2 cellular contexts compared by ENCODE assay signal in the genomic region with DNA sequence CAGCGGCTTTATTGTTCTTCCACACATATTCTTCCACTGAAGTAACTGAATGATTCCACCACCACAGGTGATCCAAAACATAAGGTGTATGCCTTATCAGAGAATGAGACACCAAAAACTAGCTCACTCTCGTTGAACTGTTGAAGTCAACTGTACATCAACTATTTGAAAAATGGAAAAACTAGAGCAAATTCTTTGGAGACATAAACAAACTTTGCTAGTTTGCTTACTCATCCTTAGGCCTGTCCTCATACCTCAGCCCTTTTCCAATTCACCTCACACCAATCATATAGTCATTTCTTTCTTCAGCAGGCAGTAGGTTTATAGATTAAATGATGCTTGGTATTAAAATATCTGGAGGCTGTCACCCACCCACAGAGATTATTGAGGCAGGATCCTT.
TF ChIP-seq lines count a peak whose summit lies in the region.

No MANE protein-coding gene starts in this region.

TF ChIP-seq in IMR-90, 13 proteins besides CTCF, POLR2A, EP300 and RAD21:
- TF ChIP-seq FOS (IDR thresholded peaks at IDR 0.05; ENCODE audit: low read depth, low read length) (no peak), NFE2L2 (IDR thresholded peaks at IDR 0.05; ENCODE audit: low read depth, low read length) (peak; percentile 35; the same call in 1 of the 2 replicates)

TF ChIP-seq in K562, 482 proteins besides CTCF, POLR2A, EP300 and RAD21:
- TF ChIP-seq, protein P1, sequence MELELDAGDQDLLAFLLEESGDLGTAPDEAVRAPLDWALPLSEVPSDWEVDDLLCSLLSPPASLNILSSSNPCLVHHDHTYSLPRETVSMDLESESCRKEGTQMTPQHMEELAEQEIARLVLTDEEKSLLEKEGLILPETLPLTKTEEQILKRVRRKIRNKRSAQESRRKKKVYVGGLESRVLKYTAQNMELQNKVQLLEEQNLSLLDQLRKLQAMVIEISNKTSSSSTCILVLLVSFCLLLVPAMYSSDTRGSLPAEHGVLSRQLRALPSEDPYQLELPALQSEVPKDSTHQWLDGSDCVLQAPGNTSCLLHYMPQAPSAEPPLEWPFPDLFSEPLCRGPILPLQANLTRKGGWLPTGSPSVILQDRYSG (tag; conservative IDR thresholded peaks at IDR 0.05; ENCODE audit: low read depth), result no peak
- TF ChIP-seq ZNF239 (CRISPR knock-in tag; IDR thresholded peaks at IDR 0.05), result no peak
- TF ChIP-seq, protein P2, sequence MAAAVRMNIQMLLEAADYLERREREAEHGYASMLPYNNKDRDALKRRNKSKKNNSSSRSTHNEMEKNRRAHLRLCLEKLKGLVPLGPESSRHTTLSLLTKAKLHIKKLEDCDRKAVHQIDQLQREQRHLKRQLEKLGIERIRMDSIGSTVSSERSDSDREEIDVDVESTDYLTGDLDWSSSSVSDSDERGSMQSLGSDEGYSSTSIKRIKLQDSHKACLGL (CRISPR knock-in tag; IDR thresholded peaks at IDR 0.05; ENCODE audit: borderline replicate concordance, poor library complexity, severe bottlenecking), result no peak
- TF ChIP-seq ZNF174 (CRISPR knock-in tag; IDR thresholded peaks at IDR 0.05), result no peak
- TF ChIP-seq MAFG (tag; conservative IDR thresholded peaks at IDR 0.05), result peak; percentile 22; the same call in 1 of the 2 replicates
- TF ChIP-seq, protein P3, sequence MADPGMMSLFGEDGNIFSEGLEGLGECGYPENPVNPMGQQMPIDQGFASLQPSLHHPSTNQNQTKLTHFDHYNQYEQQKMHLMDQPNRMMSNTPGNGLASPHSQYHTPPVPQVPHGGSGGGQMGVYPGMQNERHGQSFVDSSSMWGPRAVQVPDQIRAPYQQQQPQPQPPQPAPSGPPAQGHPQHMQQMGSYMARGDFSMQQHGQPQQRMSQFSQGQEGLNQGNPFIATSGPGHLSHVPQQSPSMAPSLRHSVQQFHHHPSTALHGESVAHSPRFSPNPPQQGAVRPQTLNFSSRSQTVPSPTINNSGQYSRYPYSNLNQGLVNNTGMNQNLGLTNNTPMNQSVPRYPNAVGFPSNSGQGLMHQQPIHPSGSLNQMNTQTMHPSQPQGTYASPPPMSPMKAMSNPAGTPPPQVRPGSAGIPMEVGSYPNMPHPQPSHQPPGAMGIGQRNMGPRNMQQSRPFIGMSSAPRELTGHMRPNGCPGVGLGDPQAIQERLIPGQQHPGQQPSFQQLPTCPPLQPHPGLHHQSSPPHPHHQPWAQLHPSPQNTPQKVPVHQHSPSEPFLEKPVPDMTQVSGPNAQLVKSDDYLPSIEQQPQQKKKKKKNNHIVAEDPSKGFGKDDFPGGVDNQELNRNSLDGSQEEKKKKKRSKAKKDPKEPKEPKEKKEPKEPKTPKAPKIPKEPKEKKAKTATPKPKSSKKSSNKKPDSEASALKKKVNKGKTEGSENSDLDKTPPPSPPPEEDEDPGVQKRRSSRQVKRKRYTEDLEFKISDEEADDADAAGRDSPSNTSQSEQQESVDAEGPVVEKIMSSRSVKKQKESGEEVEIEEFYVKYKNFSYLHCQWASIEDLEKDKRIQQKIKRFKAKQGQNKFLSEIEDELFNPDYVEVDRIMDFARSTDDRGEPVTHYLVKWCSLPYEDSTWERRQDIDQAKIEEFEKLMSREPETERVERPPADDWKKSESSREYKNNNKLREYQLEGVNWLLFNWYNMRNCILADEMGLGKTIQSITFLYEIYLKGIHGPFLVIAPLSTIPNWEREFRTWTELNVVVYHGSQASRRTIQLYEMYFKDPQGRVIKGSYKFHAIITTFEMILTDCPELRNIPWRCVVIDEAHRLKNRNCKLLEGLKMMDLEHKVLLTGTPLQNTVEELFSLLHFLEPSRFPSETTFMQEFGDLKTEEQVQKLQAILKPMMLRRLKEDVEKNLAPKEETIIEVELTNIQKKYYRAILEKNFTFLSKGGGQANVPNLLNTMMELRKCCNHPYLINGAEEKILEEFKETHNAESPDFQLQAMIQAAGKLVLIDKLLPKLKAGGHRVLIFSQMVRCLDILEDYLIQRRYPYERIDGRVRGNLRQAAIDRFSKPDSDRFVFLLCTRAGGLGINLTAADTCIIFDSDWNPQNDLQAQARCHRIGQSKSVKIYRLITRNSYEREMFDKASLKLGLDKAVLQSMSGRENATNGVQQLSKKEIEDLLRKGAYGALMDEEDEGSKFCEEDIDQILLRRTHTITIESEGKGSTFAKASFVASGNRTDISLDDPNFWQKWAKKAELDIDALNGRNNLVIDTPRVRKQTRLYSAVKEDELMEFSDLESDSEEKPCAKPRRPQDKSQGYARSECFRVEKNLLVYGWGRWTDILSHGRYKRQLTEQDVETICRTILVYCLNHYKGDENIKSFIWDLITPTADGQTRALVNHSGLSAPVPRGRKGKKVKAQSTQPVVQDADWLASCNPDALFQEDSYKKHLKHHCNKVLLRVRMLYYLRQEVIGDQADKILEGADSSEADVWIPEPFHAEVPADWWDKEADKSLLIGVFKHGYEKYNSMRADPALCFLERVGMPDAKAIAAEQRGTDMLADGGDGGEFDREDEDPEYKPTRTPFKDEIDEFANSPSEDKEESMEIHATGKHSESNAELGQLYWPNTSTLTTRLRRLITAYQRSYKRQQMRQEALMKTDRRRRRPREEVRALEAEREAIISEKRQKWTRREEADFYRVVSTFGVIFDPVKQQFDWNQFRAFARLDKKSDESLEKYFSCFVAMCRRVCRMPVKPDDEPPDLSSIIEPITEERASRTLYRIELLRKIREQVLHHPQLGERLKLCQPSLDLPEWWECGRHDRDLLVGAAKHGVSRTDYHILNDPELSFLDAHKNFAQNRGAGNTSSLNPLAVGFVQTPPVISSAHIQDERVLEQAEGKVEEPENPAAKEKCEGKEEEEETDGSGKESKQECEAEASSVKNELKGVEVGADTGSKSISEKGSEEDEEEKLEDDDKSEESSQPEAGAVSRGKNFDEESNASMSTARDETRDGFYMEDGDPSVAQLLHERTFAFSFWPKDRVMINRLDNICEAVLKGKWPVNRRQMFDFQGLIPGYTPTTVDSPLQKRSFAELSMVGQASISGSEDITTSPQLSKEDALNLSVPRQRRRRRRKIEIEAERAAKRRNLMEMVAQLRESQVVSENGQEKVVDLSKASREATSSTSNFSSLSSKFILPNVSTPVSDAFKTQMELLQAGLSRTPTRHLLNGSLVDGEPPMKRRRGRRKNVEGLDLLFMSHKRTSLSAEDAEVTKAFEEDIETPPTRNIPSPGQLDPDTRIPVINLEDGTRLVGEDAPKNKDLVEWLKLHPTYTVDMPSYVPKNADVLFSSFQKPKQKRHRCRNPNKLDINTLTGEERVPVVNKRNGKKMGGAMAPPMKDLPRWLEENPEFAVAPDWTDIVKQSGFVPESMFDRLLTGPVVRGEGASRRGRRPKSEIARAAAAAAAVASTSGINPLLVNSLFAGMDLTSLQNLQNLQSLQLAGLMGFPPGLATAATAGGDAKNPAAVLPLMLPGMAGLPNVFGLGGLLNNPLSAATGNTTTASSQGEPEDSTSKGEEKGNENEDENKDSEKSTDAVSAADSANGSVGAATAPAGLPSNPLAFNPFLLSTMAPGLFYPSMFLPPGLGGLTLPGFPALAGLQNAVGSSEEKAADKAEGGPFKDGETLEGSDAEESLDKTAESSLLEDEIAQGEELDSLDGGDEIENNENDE (IDR thresholded peaks at IDR 0.05; ENCODE audit: low read depth, low read length), result no peak
- TF ChIP-seq ZNF444 (CRISPR knock-in tag; IDR thresholded peaks at IDR 0.05), result no peak
- TF ChIP-seq ZBED1 (IDR thresholded peaks at IDR 0.05), result no peak
- TF ChIP-seq C11orf30 (IDR thresholded peaks at IDR 0.05; ENCODE audit: low read depth), result peak; percentile 26; the same call in 1 of the 2 replicates
